ENCODE assay signal across 8 cellular contexts in the genomic region with DNA sequence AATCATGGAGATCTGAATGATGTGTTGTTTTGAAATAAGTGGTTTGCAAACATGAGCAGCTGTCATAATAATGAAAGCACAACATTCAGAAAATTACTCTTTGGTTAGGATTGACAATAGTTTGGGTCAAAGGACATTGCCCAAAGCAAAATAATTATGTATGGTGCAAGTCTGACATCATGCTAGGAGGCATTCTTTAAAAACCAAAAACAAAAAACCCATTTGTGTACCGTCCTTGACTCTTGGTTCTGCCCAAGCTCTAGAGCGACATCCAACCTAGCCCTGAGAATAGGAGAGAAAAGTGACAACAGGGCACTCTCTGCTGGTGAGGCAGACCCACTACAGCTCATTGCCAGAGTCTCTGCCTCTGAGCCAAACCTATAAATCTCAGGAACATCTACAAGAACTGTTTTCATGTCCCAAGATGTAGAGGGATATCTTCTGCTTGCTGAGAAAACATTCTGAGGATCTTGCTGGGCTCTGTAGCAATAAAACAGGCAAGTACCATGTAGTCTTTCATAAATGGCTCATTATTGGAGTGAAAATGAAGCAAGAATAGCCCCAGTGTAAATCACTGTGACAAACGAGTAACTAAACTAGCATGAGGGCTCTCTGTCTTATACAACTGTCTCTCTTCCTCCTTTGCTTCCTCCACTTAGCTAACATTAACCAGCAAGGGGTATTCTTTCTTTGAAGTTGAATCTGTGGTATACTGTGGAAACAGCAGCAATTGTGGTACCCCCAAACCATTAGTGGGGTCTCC.
DNase-seq lines count a peak whose midpoint lies in the region; ATAC-seq and TF ChIP-seq lines count a peak whose summit lies in the region.

No MANE protein-coding gene starts in this region.

- no peak overlapping the region for H3K27ac ChIP-seq in prostate gland

- no peaks in the 10 kb centered on the region for H3K27me3 ChIP-seq in prostate gland (replicated peaks; ENCODE audit: insufficient read depth)

- DNase-seq in Caki2 (ENCODE audit: low read depth) (peak; percentile 3), NCI-H82 treated with DMSO at 0.1 percent for 48 hours (lab: John Stamatoyannopoulos, UW; ENCODE audit: unreplicated experiment) (peak; percentile 60), activated T-cell treated with anti-CD3 and anti-CD28 coated beads for 4 hours (peak; percentile 30), fibroblast of villous mesenchyme (ENCODE audit: low read depth) (peak; percentile 48), prostate gland (ENCODE audit: low spot score) (peak; percentile 20)

- no peaks in the 10 kb centered on the region for H3K4me1 ChIP-seq in prostate gland (replicated peaks)

- no peak for TF ChIP-seq POLR2A in prostate gland (IDR thresholded peaks at IDR 0.05)

- ATAC-seq in GM19397 (IDR thresholded peaks at IDR 0.05; ENCODE audit: unreplicated experiment) (peak; percentile 37), HG03439 (IDR thresholded peaks at IDR 0.05; ENCODE audit: unreplicated experiment) (peak; percentile 45), HG03571 (IDR thresholded peaks at IDR 0.05; ENCODE audit: unreplicated experiment) (no peak)

- 22% methylated on average over 3 of the region's 3 CpGs for WGBS in prostate gland

- no peaks in the 10 kb centered on the region for H3K36me3 ChIP-seq in prostate gland

- intact Hi-C loops in prostate gland (cut with DNase I), result loop anchor here (2.0 kb wide), 1 partner anchor 470 kb away; no protein-coding TSS in a partner anchor

- in situ Hi-C loops in Caki2 (cut with HindIII; ENCODE audit: low pct_unique_long_range_greater_than_20kb, low sequenced_read_pairs), result no loop called here

- H3K9me3 ChIP-seq in prostate gland, result no peaks in the 10 kb centered on the region

- TF ChIP-seq CTCF in fibroblast of villous mesenchyme (IDR thresholded peaks at IDR 0.05; ENCODE audit: insufficient read depth, low read depth, low read length) (peak; percentile 55), prostate gland (IDR thresholded peaks at IDR 0.05) (peak in 3 of 4 experiments; percentile 16 to 53 (median 51))

- H3K4me3 ChIP-seq in fibroblast of villous mesenchyme (ENCODE audit: low read depth, low read length), result no peak overlapping the region
- no peak overlapping the region for H3K4me3 ChIP-seq in prostate gland

Comparison
In these comparisons a context has a peak if more than half of its experiments do, and no peak if none do; other contexts are left out.
1. DNase-seq: peak in every context shown above with its lines; median percentile 60 in NCI-H82 treated with DMSO at 0.1 percent for 48 hours; 48 in fibroblast of villous mesenchyme; 30 in activated T-cell treated with anti-CD3 and anti-CD28 coated beads for 4 hours; 20 in prostate gland; 3 in Caki2.